In the genomic region with DNA sequence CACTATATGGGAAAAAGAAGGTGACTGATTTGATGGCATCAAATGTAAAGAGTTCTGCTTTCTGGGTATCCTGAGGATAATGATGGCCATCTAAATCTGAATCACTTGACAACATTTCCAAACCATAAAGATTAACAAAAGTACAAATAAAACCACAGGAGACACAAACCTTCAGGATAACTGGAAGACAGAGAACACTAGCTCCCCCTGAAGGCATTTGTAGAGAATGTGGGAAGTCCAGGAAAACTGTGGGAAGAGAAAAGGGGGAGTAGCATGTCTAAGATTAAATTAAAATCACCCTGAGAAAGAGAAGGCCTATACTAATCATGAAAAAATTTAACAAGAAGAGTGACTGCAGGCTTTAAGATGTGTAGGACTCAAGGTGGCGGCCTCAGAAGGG, we compare ENCODE assay signal across 9 cellular contexts.
A peak's percentile ranks its signal among the peaks of the same experiment; 100 is the strongest.
DNase-seq lines count a peak whose midpoint lies in the region; ATAC-seq and TF ChIP-seq lines count a peak whose summit lies in the region.
"Had no signal": no experiment of that assay in that cellular context is flagged by ENCODE, and none has a peak within 500 bp of the region (broad histone marks: within the 10 kb centered on the region; RNA-seq: fewer than 3 reads in every experiment).

No MANE protein-coding gene starts in this region.

- H3K9me2 ChIP-seq in GM23338 (ENCODE audit: insufficient read depth) = no peaks in the 10 kb centered on the region

- no peaks in the 10 kb centered on the region for H4K20me1 ChIP-seq in GM23338 (replicated peaks; ENCODE audit: insufficient read depth)

- H3K27me3 Mint-ChIP-seq in GM23338 (ENCODE audit: insufficient read depth, low read depth, poor library complexity) = no peaks in the 10 kb centered on the region

- H3K4me3 Mint-ChIP-seq in GM23338 = no peak overlapping the region

- in situ Hi-C loops in Panc1 (cut with HindIII; ENCODE audit: low pct_unique_long_range_greater_than_20kb, low sequenced_read_pairs) = no loop called here

- H3K4me3 ChIP-seq in GM23338 = no peak overlapping the region
- H3K4me3 ChIP-seq in Panc1 (ENCODE audit: low read depth in 2 of 2, low read length in 2 of 2) = no peak overlapping the region
- no peak overlapping the region for H3K4me3 ChIP-seq in retinal pigment epithelial cell (ENCODE audit: low read length)
- no peak overlapping the region for H3K4me3 ChIP-seq in stomach

- H3F3A ChIP-seq in GM23338 (replicated peaks; ENCODE audit: low read depth) = no peaks in the 10 kb centered on the region

- intact Hi-C loops in Panc1 (cut with micrococcal nuclease; ENCODE audit: unreplicated experiment) (no loop called here), stomach (cut with DNase I; ENCODE audit: low total_unique reads) (no loop called here)

- 92 to 100% (median 95%) methylated on average over 1 of the region's 1 CpG for WGBS in stomach, 5 donors

- H3K27me3 ChIP-seq in GM23338 (ENCODE audit: insufficient read depth) (no peaks in the 10 kb centered on the region), Panc1 (ENCODE audit: control insufficient read depth, insufficient read depth, low read length) (no peaks in the 10 kb centered on the region), stomach (no peaks in the 10 kb centered on the region)

- H3K4me1 ChIP-seq in GM23338 (ENCODE audit: insufficient read depth) (no peaks in the 10 kb centered on the region), Panc1 (ENCODE audit: control insufficient read depth, insufficient read depth, low read length) (no peaks in the 10 kb centered on the region), stomach (peaks cover 0 to 12% (median 0%) of the 10 kb centered on the region in 4 donors)

- TF ChIP-seq CTCF in GM23338 (conservative IDR thresholded peaks at IDR 0.05; ENCODE audit: low read depth in 2 of 2) (peak; percentile 66 to 69), Panc1 (IDR thresholded peaks at IDR 0.05) (peak; percentile 55; the same call in 1 of the 2 replicates), retinal pigment epithelial cell (conservative IDR thresholded peaks at IDR 0.05; ENCODE audit: low read depth, low read length) (peak; percentile 74), stomach (IDR thresholded peaks at IDR 0.05) (peak in 2 of 7 experiments; percentile 5 to 9)

- H3K27ac Mint-ChIP-seq in GM23338 = no peak overlapping the region
- H3K27ac Mint-ChIP-seq: activated naive CD4-positive, alpha-beta T cell treated with anti-CD3 and anti-CD28 coated beads, Interleukin-2, amount 50 U/mL, for 72 hours had no signal

- no TSS peak for BruUV-seq in Panc1 (replicated peaks; lab: Mats Ljungman, UMichigan)

- H3K36me3 ChIP-seq in GM23338 (ENCODE audit: insufficient read depth) (no peaks in the 10 kb centered on the region), Panc1 (ENCODE audit: control insufficient read depth, insufficient read depth, low read length) (no peaks in the 10 kb centered on the region), stomach (no peaks in the 10 kb centered on the region)

- H2AFZ ChIP-seq in GM23338 = no peak overlapping the region

- no peak for TF ChIP-seq EP300 in stomach (IDR thresholded peaks at IDR 0.05)

- POLR2A ChIA-PET in Panc1 (lab: Charles Lee) = no interaction called here

- TF ChIP-seq POLR2A in stomach (IDR thresholded peaks at IDR 0.05) = no peak

- H3K9me3 ChIP-seq in Panc1 (ENCODE audit: control insufficient read depth, insufficient read depth, low read depth, low read length) = no peaks in the 10 kb centered on the region
- no peaks in the 10 kb centered on the region for H3K9me3 ChIP-seq in stomach

- H3K27ac ChIP-seq in GM23338 (ENCODE audit: low read depth) (no peak overlapping the region), Panc1 (ENCODE audit: low read length) (no peak overlapping the region), stomach (no peak overlapping the region)

- H3K4me2 ChIP-seq in GM23338 = no peak overlapping the region

- ATAC-seq in GM23338 (peak; percentile 31; the same call in 1 of the 3 replicates), Panc1 (no peak), HG03175 (IDR thresholded peaks at IDR 0.05; ENCODE audit: unreplicated experiment) (no peak)
- ATAC-seq: activated naive CD4-positive, alpha-beta T cell treated with anti-CD3 and anti-CD28 coated beads, Interleukin-2, amount 50 U/mL, for 72 hours had no signal

- no peaks in the 10 kb centered on the region for H3K36me3 Mint-ChIP-seq in GM23338 (ENCODE audit: low read depth)
- H3K36me3 Mint-ChIP-seq: activated naive CD4-positive, alpha-beta T cell treated with anti-CD3 and anti-CD28 coated beads, Interleukin-2, amount 50 U/mL, for 72 hours had no signal

- no peaks in the 10 kb centered on the region for H3K79me2 ChIP-seq in GM23338 (replicated peaks; ENCODE audit: insufficient read depth)

- CTCF ChIA-PET in Panc1 (lab: Charles Lee) = no interaction called here

- DNase-seq in GM23338 (ENCODE audit: low spot score) = peak; percentile 66
- DNase-seq in Panc1 (ENCODE audit: low read depth, low spot score) = no peak
- DNase-seq in fibroblast of peridontal ligament (ENCODE audit: extremely low read depth) = peak; percentile 66
- peak; percentile 12 for DNase-seq in retinal pigment epithelial cell (ENCODE audit: low read depth)
- no peak for DNase-seq in stomach
- no peak for DNase-seq in activated CD4-positive, CD25-positive, alpha-beta regulatory T cell (lab: John Stamatoyannopoulos, UW)
- DNase-seq: NCI-H345 had no signal

- no peaks in the 10 kb centered on the region for H3K9me3 Mint-ChIP-seq in GM23338
- H3K9me3 Mint-ChIP-seq: activated naive CD4-positive, alpha-beta T cell treated with anti-CD3 and anti-CD28 coated beads, Interleukin-2, amount 50 U/mL, for 72 hours had no signal

- 0 out of 3 replicates have a peak, but pooled peaks cover 3% of the 10 kb centered on the region for H3K4me1 Mint-ChIP-seq in GM23338

TF ChIP-seq in GM23338, 12 proteins besides CTCF, POLR2A, EP300 and RAD21:
- TF ChIP-seq ZNF331 (CRISPR knock-in tag; IDR thresholded peaks at IDR 0.05; ENCODE audit: low read depth) (no peak), ZNF114 (CRISPR knock-in tag; IDR thresholded peaks at IDR 0.05) (no peak)

Comparison
In these comparisons a context has a peak if more than half of its experiments do, and no peak if none do; other contexts are left out.
1. DNase-seq: peak in GM23338 (single experiment), fibroblast of peridontal ligament (single experiment) and retinal pigment epithelial cell (single experiment); none in Panc1 (single experiment), stomach (single experiment) and activated CD4-positive, CD25-positive, alpha-beta regulatory T cell (0 of 4).